ENCODE assay signal across 27 cellular contexts in genomic region chr2:595141-595805, GRCh38.
"Had no signal": no experiment of that assay in that cellular context is flagged by ENCODE, and none has a peak within 500 bp of the region (broad histone marks: within the 10 kb centered on the region; RNA-seq: fewer than 3 reads in every experiment).

No MANE protein-coding gene starts in this region.

- H3K27me3 ChIP-seq: brain microvascular endothelial cell, dorsolateral prefrontal cortex had no signal

- DNase-seq: activated B cell treated with CpG ODN at 0.5 μM for 24 hours; activated CD4-positive, alpha-beta T cell treated with anti-CD3 and anti-CD28 coated beads for 48 hours; activated CD4-positive, alpha-beta T cell treated with anti-CD3 and anti-CD28 coated beads, Interleukin-2, amount 50 U/mL, for 1 hour; activated CD4-positive, alpha-beta T cell treated with anti-CD3 and anti-CD28 coated beads, Interleukin-2, amount 50 U/mL, for 48 hours; activated CD8-positive, alpha-beta memory T cell treated with anti-CD3 and anti-CD28 coated beads for 24 hours; activated CD8-positive, alpha-beta T cell treated with anti-CD3 and anti-CD28 coated beads for 36 hours; activated effector memory CD4-positive, alpha-beta T cell treated with Interleukin-2 at 50 U/mL for 16 hours; activated gamma-delta T cell treated with Interleukin-2 at 50 U/mL for 16 hours; activated naive CD4-positive, alpha-beta T cell treated with anti-CD3 and anti-CD28 coated beads, Interleukin-2, amount 50 U/mL, for 16 hours; activated naive CD4-positive, alpha-beta T cell treated with Interleukin-2 at 50 U/mL for 16 hours; activated T-cell treated with anti-CD3 and anti-CD28 coated beads, Interleukin-2, amount 50 U/mL, for 4 hours; amniotic stem cell; anterior cingulate cortex; brain microvascular endothelial cell; effector memory CD4-positive, alpha-beta T cell; endodermal cell; foreskin fibroblast; T1000; WERI-Rb-1 had no signal

- FAIRE-seq: astrocyte, bronchial epithelial cell, frontal cortex had no signal

- H3K4me3 ChIP-seq: coronary artery, dorsolateral prefrontal cortex had no signal

- ATAC-seq: activated CD4-positive, CD25-positive, alpha-beta regulatory T cell treated with anti-CD3 and anti-CD28 coated beads, Interleukin-2, amount 50 U/mL, for 24 hours; activated CD8-positive, alpha-beta T cell treated with anti-CD3 and anti-CD28 coated beads for 36 hours; activated T-cell treated with anti-CD3 and anti-CD28 coated beads, Interleukin-2, amount 50 U/mL, for 4 hours; activated T-helper 17 cell treated with anti-CD3 and anti-CD28 coated beads, Interleukin-2, amount 50 U/mL, for 72 hours; esophagus mucosa had no signal

- H3K36me3 ChIP-seq: brain microvascular endothelial cell, WERI-Rb-1 had no signal

- H3K27ac ChIP-seq: brain microvascular endothelial cell, coronary artery, dorsolateral prefrontal cortex, WERI-Rb-1 had no signal
